ENCODE assay signal across 1 cellular context in genomic region chr5:34583167-34583566, GRCh38.
TF ChIP-seq lines count a peak whose summit lies in the region.

No MANE protein-coding gene starts in this region.

TF ChIP-seq in K562, 482 proteins besides CTCF, POLR2A, EP300 and RAD21 (continued from another document):
- TF ChIP-seq ZBTB5 (IDR thresholded peaks at IDR 0.05): no peak
- TF ChIP-seq DPF2 (IDR thresholded peaks at IDR 0.05): no peak
- TF ChIP-seq C11orf30 (IDR thresholded peaks at IDR 0.05; ENCODE audit: low read depth): no peak
- no peak for TF ChIP-seq KLF1 (tag; IDR thresholded peaks at IDR 0.05)
- TF ChIP-seq NR1H2 (CRISPR knock-in tag; IDR thresholded peaks at IDR 0.05): no peak
- no peak for TF ChIP-seq HCFC1 (IDR thresholded peaks at IDR 0.05; ENCODE audit: low read depth, low read length)
